8 cellular contexts compared by ENCODE assay signal in genomic region chr5:83608122-83608521, GRCh38.
DNase-seq lines count a peak whose midpoint lies in the region; ATAC-seq and TF ChIP-seq lines count a peak whose summit lies in the region.

No MANE protein-coding gene starts in this region.

- no peaks in the 10 kb centered on the region for H3K36me3 Mint-ChIP-seq in activated CD4-positive, alpha-beta T cell treated with anti-CD3 and anti-CD28 coated beads, Interleukin-2, amount 10 ng/mL, durations not matched to agents 7 days and 5 days (ENCODE audit: low read depth)

- no peaks in the 10 kb centered on the region for H4K20me1 ChIP-seq in smooth muscle cell (ENCODE audit: low read depth)

- H3K27ac Mint-ChIP-seq in activated CD4-positive, alpha-beta T cell treated with anti-CD3 and anti-CD28 coated beads, Interleukin-2, amount 10 ng/mL, durations not matched to agents 7 days and 5 days: no peak overlapping the region

- peak; percentile 47 for DNase-seq in AG10803 (ENCODE audit: low read depth)
- DNase-seq in GM19240 (ENCODE audit: insufficient read length, low spot score): peak; percentile 8
- DNase-seq in M059J (ENCODE audit: low read depth): peak; percentile 56
- peak; percentile 25 for DNase-seq in UCSD-AML1 (lab: John Stamatoyannopoulos, UW; ENCODE audit: unreplicated experiment)
- peak; percentile 26 for DNase-seq in left cardiac atrium
- no peak for DNase-seq in smooth muscle cell (lab: John Stamatoyannopoulos, UW; ENCODE audit: unreplicated experiment)
- DNase-seq in activated CD4-positive, alpha-beta T cell treated with anti-CD3 and anti-CD28 coated beads, Interleukin-2, amount 10 ng/mL, durations not matched to agents 7 days and 5 days: no peak

- no peak overlapping the region for H3K4me3 Mint-ChIP-seq in activated CD4-positive, alpha-beta T cell treated with anti-CD3 and anti-CD28 coated beads, Interleukin-2, amount 10 ng/mL, durations not matched to agents 7 days and 5 days

- no peaks in the 10 kb centered on the region for H3K9me3 ChIP-seq in smooth muscle cell (replicated peaks; ENCODE audit: low read depth)

- no peak overlapping the region for H3K9ac ChIP-seq in smooth muscle cell (ENCODE audit: low read depth)

- peak; percentile 72 for TF ChIP-seq CTCF in AG10803 (conservative IDR thresholded peaks at IDR 0.05; ENCODE audit: low read length)
- TF ChIP-seq CTCF in smooth muscle cell (IDR thresholded peaks at IDR 0.05; ENCODE audit: borderline replicate concordance, insufficient read depth, poor library complexity, severe bottlenecking): peak; percentile 60

- no peaks in the 10 kb centered on the region for H3K4me1 Mint-ChIP-seq in activated CD4-positive, alpha-beta T cell treated with anti-CD3 and anti-CD28 coated beads, Interleukin-2, amount 10 ng/mL, durations not matched to agents 7 days and 5 days

- POLR2A ChIA-PET in activated CD4-positive, alpha-beta T cell treated with anti-CD3 and anti-CD28 coated beads, Interleukin-2, amount 10 ng/mL, durations not matched to agents 7 days and 5 days (lab: Charles Lee): no interaction called here

- H3K9me3 Mint-ChIP-seq in activated CD4-positive, alpha-beta T cell treated with anti-CD3 and anti-CD28 coated beads, Interleukin-2, amount 10 ng/mL, durations not matched to agents 7 days and 5 days: no peaks in the 10 kb centered on the region

- peaks cover 3% of the 10 kb centered on the region for H3K4me1 ChIP-seq in smooth muscle cell (ENCODE audit: low read depth)

- H3K4me3 ChIP-seq in AG10803 (ENCODE audit: low read length) (no peak overlapping the region), smooth muscle cell (no peak overlapping the region)

- no peaks in the 10 kb centered on the region for H3K79me2 ChIP-seq in smooth muscle cell (ENCODE audit: low read depth)

- no peaks in the 10 kb centered on the region for H3K36me3 ChIP-seq in smooth muscle cell (ENCODE audit: low read depth)

- peak; percentile 38 to 39 for ATAC-seq in left cardiac atrium
- no peak for ATAC-seq in GM19324 (IDR thresholded peaks at IDR 0.05; ENCODE audit: low FRiP score, unreplicated experiment)

- H2AFZ ChIP-seq in smooth muscle cell (ENCODE audit: low read depth): no peak overlapping the region

- CTCF ChIA-PET in activated CD4-positive, alpha-beta T cell treated with anti-CD3 and anti-CD28 coated beads, Interleukin-2, amount 10 ng/mL, durations not matched to agents 7 days and 5 days (lab: Charles Lee): no interaction called here

- no peaks in the 10 kb centered on the region for H3K27me3 Mint-ChIP-seq in activated CD4-positive, alpha-beta T cell treated with anti-CD3 and anti-CD28 coated beads, Interleukin-2, amount 10 ng/mL, durations not matched to agents 7 days and 5 days

- no peak overlapping the region for H3K4me2 ChIP-seq in smooth muscle cell

- no peaks in the 10 kb centered on the region for H3F3A ChIP-seq in smooth muscle cell (ENCODE audit: low read depth)

- no peaks in the 10 kb centered on the region for H3K27me3 ChIP-seq in smooth muscle cell (ENCODE audit: low read depth)

- WGBS in smooth muscle cell (ENCODE audit: low lambda C conversion rate): 4% methylated on average over 3 of the region's 3 CpGs

- intact Hi-C loops in left cardiac atrium (cut with DNase I): no loop called here

- H3K27ac ChIP-seq in smooth muscle cell (ENCODE audit: low read depth): no peak overlapping the region

Comparison
In these comparisons a context has a peak if more than half of its experiments do, and no peak if none do; other contexts are left out.
1. DNase-seq: peak in AG10803 (single experiment), GM19240 (single experiment), M059J (single experiment), UCSD-AML1 (single experiment) and left cardiac atrium (single experiment); none in smooth muscle cell (single experiment) and activated CD4-positive, alpha-beta T cell treated with anti-CD3 and anti-CD28 coated beads, Interleukin-2, amount 10 ng/mL, durations not matched to agents 7 days and 5 days (single experiment).